16 cellular contexts compared by ENCODE assay signal in the genomic region with DNA sequence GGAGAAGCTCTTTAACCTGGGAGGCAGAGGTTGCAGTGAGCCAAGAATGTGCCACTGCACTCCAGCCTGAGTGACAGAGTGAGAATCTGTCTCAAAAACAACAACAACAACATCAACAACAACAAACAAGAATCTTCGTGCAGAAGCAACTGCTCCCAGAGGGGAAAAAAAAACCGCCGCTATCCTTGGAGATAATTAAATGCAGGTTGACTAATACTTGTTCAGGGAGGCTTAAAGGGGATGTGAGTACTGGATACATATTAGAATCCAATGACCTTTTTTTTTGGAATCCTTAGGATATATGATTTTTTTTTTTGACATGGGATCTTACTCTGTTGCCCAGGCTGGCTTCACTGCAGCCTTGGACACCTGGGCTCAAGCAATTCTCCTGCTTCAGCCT.
"Had no signal": no experiment of that assay in that cellular context is flagged by ENCODE, and none has a peak within 500 bp of the region (broad histone marks: within the 10 kb centered on the region; RNA-seq: fewer than 3 reads in every experiment).

No MANE protein-coding gene starts in this region.

- DNase-seq: effector CD4-positive, alpha-beta T cell; endodermal cell; gastrocnemius medialis; heart right ventricle; naive thymus-derived CD8-positive, alpha-beta T cell; ovary; right cardiac atrium; small intestine; stimulated activated CD4-positive, alpha-beta T cell treated with anti-CD3 and anti-CD28 coated beads, Interleukin-2, amount 100 ng/mL, for 48 hours; stimulated activated naive CD8-positive, alpha-beta T cell treated with anti-CD3 and anti-CD28 coated beads, Interleukin-15, Interleukin-2, amounts not matched to agents 100 U/mL and 50 U/mL, for 24 hours; thyroid gland; upper lobe of left lung; uterus had no signal

- ATAC-seq: gastrocnemius medialis; naive thymus-derived CD8-positive, alpha-beta T cell; stimulated activated naive CD8-positive, alpha-beta T cell treated with anti-CD3 and anti-CD28 coated beads, Interleukin-15, Interleukin-2, amounts not matched to agents 100 U/mL and 50 U/mL, for 24 hours had no signal

- H3K27me3 ChIP-seq: colonic mucosa, gastrocnemius medialis, ovary, suprapubic skin, thyroid gland, upper lobe of left lung, uterus had no signal

- H3K27ac ChIP-seq: colonic mucosa, gastrocnemius medialis, heart right ventricle, ovary, suprapubic skin, thyroid gland had no signal

- H3K36me3 ChIP-seq: colonic mucosa, gastrocnemius medialis, heart right ventricle, ovary, suprapubic skin, thyroid gland, upper lobe of left lung, uterus had no signal

- FAIRE-seq: small intestine had no signal

- H3K4me3 ChIP-seq: colonic mucosa, gastrocnemius medialis, heart right ventricle, mucosa of descending colon, ovary, suprapubic skin, thyroid gland, upper lobe of left lung, uterus had no signal

- H3K9me3 ChIP-seq: colonic mucosa, gastrocnemius medialis, mucosa of descending colon, ovary, suprapubic skin, thyroid gland, upper lobe of left lung, uterus had no signal

- H3K4me1 ChIP-seq: colonic mucosa, gastrocnemius medialis, thyroid gland, uterus had no signal
